ENCODE assay signal across 11 cellular contexts in genomic region chr17:63702616-63703015, GRCh38. TPM values are rescaled to one million over a fixed set of nuclear protein-coding genes. Genes with fewer than 3 reads are reported as not detected.
DNase-seq lines count a peak whose midpoint lies in the region; ATAC-seq lines count a peak whose summit lies in the region.
"Had no signal": no experiment of that assay in that cellular context is flagged by ENCODE, and none has a peak within 500 bp of the region (broad histone marks: within the 10 kb centered on the region; RNA-seq: fewer than 3 reads in every experiment).

No MANE protein-coding gene starts in this region.

- no peaks in the 10 kb centered on the region for H3K27me3 Mint-ChIP-seq in activated CD8-positive, alpha-beta T cell treated with anti-CD3 and anti-CD28 coated beads, Interleukin-2, amount 10 ng/mL, durations not matched to agents 7 days and 5 days (ENCODE audit: low read depth)
- H3K27me3 Mint-ChIP-seq in naive thymus-derived CD4-positive, alpha-beta T cell = no peaks in the 10 kb centered on the region

- H3K36me3 Mint-ChIP-seq in activated CD8-positive, alpha-beta T cell treated with anti-CD3 and anti-CD28 coated beads, Interleukin-2, amount 10 ng/mL, durations not matched to agents 7 days and 5 days (ENCODE audit: low read depth) = peaks cover 60% of the 10 kb centered on the region
- H3K36me3 Mint-ChIP-seq in naive thymus-derived CD4-positive, alpha-beta T cell = peaks cover 3 to 50% (median 19%) of the 10 kb centered on the region in 5 donors

- H3K4me3 ChIP-seq in ACC112 (ENCODE audit: low read depth, low read length) (peak overlapping the region; percentile 62), GM08714 (ENCODE audit: low read length) (peak overlapping the region; percentile 58; the same call in 1 of the 2 replicates)
- peak overlapping the region; percentile 65 for H3K4me3 ChIP-seq in naive thymus-derived CD4-positive, alpha-beta T cell (ENCODE audit: low read length)
- H3K4me3 ChIP-seq: smooth muscle cell had no signal

- H3K4me3 Mint-ChIP-seq in activated CD8-positive, alpha-beta T cell treated with anti-CD3 and anti-CD28 coated beads, Interleukin-2, amount 10 ng/mL, durations not matched to agents 7 days and 5 days = peak overlapping the region; percentile 86
- peak overlapping the region; percentile 82 to 98 (median 96) for H3K4me3 Mint-ChIP-seq in naive thymus-derived CD4-positive, alpha-beta T cell

- no peak for ATAC-seq in activated CD8-positive, alpha-beta T cell treated with anti-CD3 and anti-CD28 coated beads, Interleukin-2, amount 10 ng/mL, durations not matched to agents 7 days and 5 days
- no peak for ATAC-seq in naive thymus-derived CD4-positive, alpha-beta T cell
- no peak for ATAC-seq in GM19328 (IDR thresholded peaks at IDR 0.05; ENCODE audit: unreplicated experiment)
- no peak for ATAC-seq in GM18868 (IDR thresholded peaks at IDR 0.05; ENCODE audit: unreplicated experiment)

- H2AFZ ChIP-seq in ACC112 (ENCODE audit: low read length, unreplicated experiment) = no peak overlapping the region

- POLR2A ChIA-PET in activated CD8-positive, alpha-beta T cell treated with anti-CD3 and anti-CD28 coated beads, Interleukin-2, amount 10 ng/mL, durations not matched to agents 7 days and 5 days (lab: Charles Lee) = interaction anchor here (0.8 to 3.9 kb wide), 9 partner anchors 8 to 446 kb away, joined by 3 to 33 read pairs (median 12); partner anchors contain the start of genes CCDC47, DDX42 and STRADA
- POLR2A ChIA-PET in naive thymus-derived CD4-positive, alpha-beta T cell (lab: Charles Lee) = interaction anchor here (0.5 to 9.5 kb wide), 22 partner anchors 8 to 1020 kb away, joined by 3 to 117 read pairs (median 5); partner anchors contain the start of genes CCDC47, CEP95, DDX42 and DDX5

- no peaks in the 10 kb centered on the region for H3K9me3 Mint-ChIP-seq in activated CD8-positive, alpha-beta T cell treated with anti-CD3 and anti-CD28 coated beads, Interleukin-2, amount 10 ng/mL, durations not matched to agents 7 days and 5 days (ENCODE audit: insufficient read depth)
- peaks cover 0 to 10% (median 0%) of the 10 kb centered on the region in 11 donors for H3K9me3 Mint-ChIP-seq in naive thymus-derived CD4-positive, alpha-beta T cell

- no peak for DNase-seq in activated CD8-positive, alpha-beta T cell treated with anti-CD3 and anti-CD28 coated beads, Interleukin-2, amount 10 ng/mL, durations not matched to agents 7 days and 5 days
- peak in 3 of 9 donors; percentile 21 to 24 (median 22) for DNase-seq in naive thymus-derived CD4-positive, alpha-beta T cell
- no peak for DNase-seq in hypothalamus (lab: John Stamatoyannopoulos, UW)
- DNase-seq in nucleus accumbens (lab: John Stamatoyannopoulos, UW) = no peak
- DNase-seq: amniotic stem cell, midbrain had no signal

- CTCF ChIA-PET in activated CD8-positive, alpha-beta T cell treated with anti-CD3 and anti-CD28 coated beads, Interleukin-2, amount 10 ng/mL, durations not matched to agents 7 days and 5 days (lab: Charles Lee) = interaction anchor here (0.7 to 3.0 kb wide), 4 partner anchors 8 to 277 kb away, joined by 3 to 19 read pairs (median 6); no protein-coding TSS in a partner anchor
- CTCF ChIA-PET in naive thymus-derived CD4-positive, alpha-beta T cell (lab: Charles Lee) = interaction anchor here (0.5 to 3.2 kb wide), 5 partner anchors 7 to 139 kb away, joined by 3 to 18 read pairs (median 4); no protein-coding TSS in a partner anchor

- no peak overlapping the region for H3K27ac ChIP-seq in ACC112 (ENCODE audit: low read depth, low read length)
- H3K27ac ChIP-seq in naive thymus-derived CD4-positive, alpha-beta T cell (ENCODE audit: low read depth, low read length) = peak overlapping the region; percentile 93

- peaks cover 21% of the 10 kb centered on the region for H3K79me2 ChIP-seq in ACC112 (ENCODE audit: control insufficient read depth, insufficient read depth, low read length, unreplicated experiment)

- intact Hi-C loops in naive thymus-derived CD4-positive, alpha-beta T cell (cut with micrococcal nuclease) = loop anchor here in 1 of 2 donors (1.0 to 5.0 kb wide), 5 partner anchors 8 to 794 kb away; partner anchors contain the start of genes DCAF7, MAP3K3 and POLG2

- H3K27ac Mint-ChIP-seq in activated CD8-positive, alpha-beta T cell treated with anti-CD3 and anti-CD28 coated beads, Interleukin-2, amount 10 ng/mL, durations not matched to agents 7 days and 5 days = peak overlapping the region; percentile 94
- peak overlapping the region; percentile 90 to 99 (median 97) for H3K27ac Mint-ChIP-seq in naive thymus-derived CD4-positive, alpha-beta T cell

- H3K4me1 Mint-ChIP-seq in activated CD8-positive, alpha-beta T cell treated with anti-CD3 and anti-CD28 coated beads, Interleukin-2, amount 10 ng/mL, durations not matched to agents 7 days and 5 days (ENCODE audit: low read depth) = peaks cover 65% of the 10 kb centered on the region
- peaks cover 39 to 65% (median 56%) of the 10 kb centered on the region in 7 donors for H3K4me1 Mint-ChIP-seq in naive thymus-derived CD4-positive, alpha-beta T cell

- H3K27me3 ChIP-seq in ACC112 (ENCODE audit: insufficient read depth, low read length) = no peaks in the 10 kb centered on the region
- no peaks in the 10 kb centered on the region for H3K27me3 ChIP-seq in naive thymus-derived CD4-positive, alpha-beta T cell (ENCODE audit: control insufficient read depth in 2 of 2, insufficient read depth in 2 of 2, low read length in 2 of 2)

- H3K36me3 ChIP-seq in ACC112 (ENCODE audit: insufficient read depth, low read length) = peaks cover 7% of the 10 kb centered on the region; the same call in 1 of the 2 replicates
- peaks cover 0 to 30% (median 11%) of the 10 kb centered on the region in 3 experiments for H3K36me3 ChIP-seq in naive thymus-derived CD4-positive, alpha-beta T cell (ENCODE audit: control insufficient read depth in 2 of 3, insufficient read depth in 3 of 3, low read length in 3 of 3)

- H3K9me3 ChIP-seq in naive thymus-derived CD4-positive, alpha-beta T cell (ENCODE audit: control insufficient read depth in 2 of 3, low read length in 3 of 3) = no peaks in the 10 kb centered on the region

- peaks cover 24% of the 10 kb centered on the region for H3K4me1 ChIP-seq in ACC112 (ENCODE audit: control insufficient read depth, insufficient read depth, low read length, unreplicated experiment)
- peaks cover 45 to 49% of the 10 kb centered on the region in 2 donors for H3K4me1 ChIP-seq in naive thymus-derived CD4-positive, alpha-beta T cell (ENCODE audit: control insufficient read depth in 2 of 2, insufficient read depth in 2 of 2, low read length in 2 of 2)

RNA-seq across cellular contexts. Expression of gene LIMD2, which starts 2.7 kb away (rescaled TPM):
- total RNA-seq in activated CD8-positive, alpha-beta T cell treated with anti-CD3 and anti-CD28 coated beads, Interleukin-2, amount 10 ng/mL, durations not matched to agents 7 days and 5 days = 100 to 1,000 TPM; 308 to 309 TPM
- total RNA-seq in naive thymus-derived CD4-positive, alpha-beta T cell = 100 to 1,000 TPM; 575 to 937 (median 595) TPM
- 100 to 1,000 TPM; 542 to 792 TPM for polyA plus RNA-seq in naive thymus-derived CD4-positive, alpha-beta T cell

RNA-seq across cellular contexts. Expression of gene STRADA, which starts 39.0 kb away (rescaled TPM):
- 10 to 100 TPM; 46.0 to 49.9 TPM for total RNA-seq in activated CD8-positive, alpha-beta T cell treated with anti-CD3 and anti-CD28 coated beads, Interleukin-2, amount 10 ng/mL, durations not matched to agents 7 days and 5 days
- 10 to 100 TPM; 51.0 to 69.7 (median 54.2) TPM for total RNA-seq in naive thymus-derived CD4-positive, alpha-beta T cell
- 10 to 100 TPM; 19.9 to 24.2 TPM for polyA plus RNA-seq in naive thymus-derived CD4-positive, alpha-beta T cell
